15 cellular contexts compared by ENCODE assay signal in genomic region chr4:153413827-153414226, GRCh38.
"Had no signal": no experiment of that assay in that cellular context is flagged by ENCODE, and none has a peak within 500 bp of the region (broad histone marks: within the 10 kb centered on the region; RNA-seq: fewer than 3 reads in every experiment).

No MANE protein-coding gene starts in this region.

- H3K27ac Mint-ChIP-seq: activated CD4-positive, alpha-beta memory T cell treated with anti-CD3 and anti-CD28 coated beads for 36 hours; activated CD4-positive, alpha-beta T cell treated with anti-CD3 and anti-CD28 coated beads for 36 hours; activated CD8-positive, alpha-beta memory T cell treated with anti-CD3 and anti-CD28 coated beads, Interleukin-2, amount 10 ng/mL, durations not matched to agents 7 days and 5 days; activated naive CD4-positive, alpha-beta T cell treated with anti-CD3 and anti-CD28 coated beads, Interleukin-2, amount 50 U/mL, for 24 hours; natural killer cell treated with Interleukin-12 subunit alpha and Interleukin-12 subunit beta and Interleukin-15 and Interleukin-18, amount 100 ng/mL, for 72 hours; stimulated activated memory B cell treated with anti-CD40 and anti-IgM and Interleukin-4, amounts not matched to agents 10 μg/mL and 1 μg/mL and 100 μg/mL, for 72 hours had no signal

- ATAC-seq: activated CD4-positive, alpha-beta T cell treated with anti-CD3 and anti-CD28 coated beads for 36 hours; activated CD8-positive, alpha-beta memory T cell treated with anti-CD3 and anti-CD28 coated beads, Interleukin-2, amount 10 ng/mL, durations not matched to agents 7 days and 5 days; activated T-cell treated with anti-CD3 and anti-CD28 coated beads, Interleukin-2, amount 50 U/mL, for 4 hours; natural killer cell treated with Interleukin-12 subunit alpha and Interleukin-12 subunit beta and Interleukin-15 and Interleukin-18, amount 100 ng/mL, for 72 hours; stimulated activated memory B cell treated with anti-CD40 and anti-IgM and Interleukin-4, amounts not matched to agents 10 μg/mL and 1 μg/mL and 100 μg/mL, for 72 hours had no signal

- DNase-seq: activated CD4-positive, alpha-beta memory T cell treated with anti-CD3 and anti-CD28 coated beads for 36 hours; activated CD4-positive, alpha-beta T cell treated with anti-CD3 and anti-CD28 coated beads for 36 hours; activated CD8-positive, alpha-beta memory T cell treated with anti-CD3 and anti-CD28 coated beads, Interleukin-2, amount 10 ng/mL, durations not matched to agents 7 days and 5 days; activated effector memory CD4-positive, alpha-beta T cell treated with anti-CD3 and anti-CD28 coated beads, Interleukin-2, amount 50 U/mL, for 16 hours; activated T-cell treated with anti-CD3 and anti-CD28 coated beads, Interleukin-2, amount 50 U/mL, for 4 hours; adrenal gland; hypothalamus; left ventricle myocardium inferior; ovary had no signal

- H3K36me3 ChIP-seq: adrenal gland, esophagus muscularis mucosa, left ventricle myocardium inferior, ovary, vagina had no signal

- H3K27me3 Mint-ChIP-seq: activated CD4-positive, alpha-beta memory T cell treated with anti-CD3 and anti-CD28 coated beads for 36 hours; activated CD4-positive, alpha-beta T cell treated with anti-CD3 and anti-CD28 coated beads for 36 hours; activated CD8-positive, alpha-beta memory T cell treated with anti-CD3 and anti-CD28 coated beads, Interleukin-2, amount 10 ng/mL, durations not matched to agents 7 days and 5 days; activated naive CD4-positive, alpha-beta T cell treated with anti-CD3 and anti-CD28 coated beads, Interleukin-2, amount 50 U/mL, for 24 hours; natural killer cell treated with Interleukin-12 subunit alpha and Interleukin-12 subunit beta and Interleukin-15 and Interleukin-18, amount 100 ng/mL, for 72 hours; stimulated activated memory B cell treated with anti-CD40 and anti-IgM and Interleukin-4, amounts not matched to agents 10 μg/mL and 1 μg/mL and 100 μg/mL, for 72 hours had no signal

- H3K27ac ChIP-seq: adrenal gland, esophagus muscularis mucosa, left ventricle myocardium inferior, ovary, vagina, VCaP had no signal

- H3K9me3 ChIP-seq: adrenal gland, esophagus muscularis mucosa, left ventricle myocardium inferior, ovary, vagina had no signal

- H3K27me3 ChIP-seq: adrenal gland, esophagus muscularis mucosa, ovary, vagina had no signal

- H3K4me3 Mint-ChIP-seq: activated CD4-positive, alpha-beta memory T cell treated with anti-CD3 and anti-CD28 coated beads for 36 hours; activated CD4-positive, alpha-beta T cell treated with anti-CD3 and anti-CD28 coated beads for 36 hours; activated CD8-positive, alpha-beta memory T cell treated with anti-CD3 and anti-CD28 coated beads, Interleukin-2, amount 10 ng/mL, durations not matched to agents 7 days and 5 days; activated naive CD4-positive, alpha-beta T cell treated with anti-CD3 and anti-CD28 coated beads, Interleukin-2, amount 50 U/mL, for 24 hours; activated T-cell treated with anti-CD3 and anti-CD28 coated beads, Interleukin-2, amount 50 U/mL, for 4 hours; natural killer cell treated with Interleukin-12 subunit alpha and Interleukin-12 subunit beta and Interleukin-15 and Interleukin-18, amount 100 ng/mL, for 72 hours; stimulated activated memory B cell treated with anti-CD40 and anti-IgM and Interleukin-4, amounts not matched to agents 10 μg/mL and 1 μg/mL and 100 μg/mL, for 72 hours had no signal

- H3K36me3 Mint-ChIP-seq: activated CD4-positive, alpha-beta memory T cell treated with anti-CD3 and anti-CD28 coated beads for 36 hours; activated naive CD4-positive, alpha-beta T cell treated with anti-CD3 and anti-CD28 coated beads, Interleukin-2, amount 50 U/mL, for 24 hours; natural killer cell treated with Interleukin-12 subunit alpha and Interleukin-12 subunit beta and Interleukin-15 and Interleukin-18, amount 100 ng/mL, for 72 hours; stimulated activated memory B cell treated with anti-CD40 and anti-IgM and Interleukin-4, amounts not matched to agents 10 μg/mL and 1 μg/mL and 100 μg/mL, for 72 hours had no signal

- H3K4me3 ChIP-seq: adrenal gland, esophagus muscularis mucosa, left ventricle myocardium inferior, ovary, vagina had no signal

- H3K9me3 Mint-ChIP-seq: activated CD4-positive, alpha-beta memory T cell treated with anti-CD3 and anti-CD28 coated beads for 36 hours; activated naive CD4-positive, alpha-beta T cell treated with anti-CD3 and anti-CD28 coated beads, Interleukin-2, amount 50 U/mL, for 24 hours; activated T-cell treated with anti-CD3 and anti-CD28 coated beads, Interleukin-2, amount 50 U/mL, for 4 hours; natural killer cell treated with Interleukin-12 subunit alpha and Interleukin-12 subunit beta and Interleukin-15 and Interleukin-18, amount 100 ng/mL, for 72 hours; stimulated activated memory B cell treated with anti-CD40 and anti-IgM and Interleukin-4, amounts not matched to agents 10 μg/mL and 1 μg/mL and 100 μg/mL, for 72 hours had no signal
